ENCODE assay signal across 15 cellular contexts in the genomic region with DNA sequence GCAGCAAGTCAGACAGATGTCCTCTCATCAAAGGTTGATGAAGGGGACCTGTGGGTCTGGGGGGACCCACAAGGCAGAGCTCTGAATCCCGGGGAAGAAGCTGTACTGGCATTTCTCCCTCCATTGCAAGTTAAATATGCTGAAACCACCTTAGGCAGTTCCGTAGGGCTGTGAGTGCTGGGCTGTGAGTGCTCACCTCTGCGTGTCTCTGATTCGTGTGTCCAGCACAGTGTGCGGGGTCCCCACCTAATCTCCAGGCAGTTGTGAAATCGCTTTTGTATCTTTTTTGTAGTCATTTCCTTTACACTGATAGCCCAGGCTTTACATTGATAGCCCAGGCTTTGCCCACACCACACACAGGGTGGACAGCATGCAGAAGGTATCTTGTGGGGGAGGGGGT.
A peak's percentile ranks its signal among the peaks of the same experiment; 100 is the strongest.
DNase-seq lines count a peak whose midpoint lies in the region; ATAC-seq and FAIRE-seq lines count a peak whose summit lies in the region.
"Had no signal": no experiment of that assay in that cellular context is flagged by ENCODE, and none has a peak within 500 bp of the region (broad histone marks: within the 10 kb centered on the region; RNA-seq: fewer than 3 reads in every experiment).

No MANE protein-coding gene starts in this region.

- peaks cover 86% of the 10 kb centered on the region for H3K4me1 Mint-ChIP-seq in activated naive CD8-positive, alpha-beta T cell (ENCODE audit: low read depth)
- H3K4me1 Mint-ChIP-seq in activated naive CD8-positive, alpha-beta T cell treated with anti-CD3 and anti-CD28 coated beads for 36 hours, result peaks cover 82% of the 10 kb centered on the region
- peaks cover 60% of the 10 kb centered on the region for H3K4me1 Mint-ChIP-seq in dendritic cell treated with granulocyte-macrophage colony-stimulating factor and Interleukin-4, amounts not matched to agents 40 ng/mL and 50 ng/mL, for 4 days (ENCODE audit: low read depth)
- H3K4me1 Mint-ChIP-seq in naive B cell, result peaks cover 82 to 95% (median 86%) of the 10 kb centered on the region in 3 donors

- no peaks in the 10 kb centered on the region for H3K27me3 Mint-ChIP-seq in activated naive CD8-positive, alpha-beta T cell
- H3K27me3 Mint-ChIP-seq in activated naive CD8-positive, alpha-beta T cell treated with anti-CD3 and anti-CD28 coated beads for 36 hours, result no peaks in the 10 kb centered on the region
- H3K27me3 Mint-ChIP-seq in dendritic cell treated with granulocyte-macrophage colony-stimulating factor and Interleukin-4, amounts not matched to agents 40 ng/mL and 50 ng/mL, for 4 days, result no peaks in the 10 kb centered on the region
- no peaks in the 10 kb centered on the region for H3K27me3 Mint-ChIP-seq in naive B cell

- peak overlapping the region; percentile 30 for H3K27ac Mint-ChIP-seq in activated naive CD8-positive, alpha-beta T cell
- no peak overlapping the region for H3K27ac Mint-ChIP-seq in activated naive CD8-positive, alpha-beta T cell treated with anti-CD3 and anti-CD28 coated beads for 36 hours
- H3K27ac Mint-ChIP-seq in dendritic cell treated with granulocyte-macrophage colony-stimulating factor and Interleukin-4, amounts not matched to agents 40 ng/mL and 50 ng/mL, for 4 days, result peak overlapping the region; percentile 5
- peak overlapping the region in 4 of 6 donors; percentile 12 to 85 (median 48) for H3K27ac Mint-ChIP-seq in naive B cell

- no peak for ATAC-seq in naive B cell (ENCODE audit: low read depth in 2 of 2)
- ATAC-seq: HCT116, K562 had no signal

- intact Hi-C loops in dendritic cell treated with granulocyte-macrophage colony-stimulating factor and Interleukin-4, amounts not matched to agents 40 ng/mL and 50 ng/mL, for 4 days (cut with micrococcal nuclease), result no loop called here

- no peak for FAIRE-seq in HTR-8/SVneo (lab: Jason Lieb, UNC)
- FAIRE-seq: K562 had no signal

- H3K36me3 Mint-ChIP-seq in activated naive CD8-positive, alpha-beta T cell, result peaks cover 7% of the 10 kb centered on the region
- peaks cover 17% of the 10 kb centered on the region for H3K36me3 Mint-ChIP-seq in activated naive CD8-positive, alpha-beta T cell treated with anti-CD3 and anti-CD28 coated beads for 36 hours
- no peaks in the 10 kb centered on the region for H3K36me3 Mint-ChIP-seq in dendritic cell treated with granulocyte-macrophage colony-stimulating factor and Interleukin-4, amounts not matched to agents 40 ng/mL and 50 ng/mL, for 4 days (ENCODE audit: low read depth)
- H3K36me3 Mint-ChIP-seq in naive B cell, result no peaks in the 10 kb centered on the region

- no peak overlapping the region for H3K4me3 Mint-ChIP-seq in activated naive CD8-positive, alpha-beta T cell
- no peak overlapping the region for H3K4me3 Mint-ChIP-seq in activated naive CD8-positive, alpha-beta T cell treated with anti-CD3 and anti-CD28 coated beads for 36 hours
- H3K4me3 Mint-ChIP-seq in dendritic cell treated with granulocyte-macrophage colony-stimulating factor and Interleukin-4, amounts not matched to agents 40 ng/mL and 50 ng/mL, for 4 days, result no peak overlapping the region
- peak overlapping the region in 1 of 8 donors; percentile 69 for H3K4me3 Mint-ChIP-seq in naive B cell

- no peaks in the 10 kb centered on the region for H3K9me3 Mint-ChIP-seq in activated naive CD8-positive, alpha-beta T cell (ENCODE audit: low read depth)
- no peaks in the 10 kb centered on the region for H3K9me3 Mint-ChIP-seq in activated naive CD8-positive, alpha-beta T cell treated with anti-CD3 and anti-CD28 coated beads for 36 hours
- no peaks in the 10 kb centered on the region for H3K9me3 Mint-ChIP-seq in dendritic cell treated with granulocyte-macrophage colony-stimulating factor and Interleukin-4, amounts not matched to agents 40 ng/mL and 50 ng/mL, for 4 days
- H3K9me3 Mint-ChIP-seq in naive B cell, result no peaks in the 10 kb centered on the region

- no peak for DNase-seq in activated naive CD8-positive, alpha-beta T cell treated with anti-CD3 and anti-CD28 coated beads for 36 hours
- no peak for DNase-seq in naive B cell
- DNase-seq in A172 (ENCODE audit: low spot score), result no peak
- DNase-seq in HTR-8/SVneo (ENCODE audit: insufficient read length, low spot score), result no peak
- DNase-seq in T1000 (lab: John Stamatoyannopoulos, UW), result no peak
- DNase-seq in NCI-H446 (lab: John Stamatoyannopoulos, UW), result no peak
- DNase-seq: 8988T, Caco-2, NCI-H1048, NCI-H146, NCI-H2227 treated with DMSO at 0.1 percent for 48 hours had no signal
